In the genomic region with DNA sequence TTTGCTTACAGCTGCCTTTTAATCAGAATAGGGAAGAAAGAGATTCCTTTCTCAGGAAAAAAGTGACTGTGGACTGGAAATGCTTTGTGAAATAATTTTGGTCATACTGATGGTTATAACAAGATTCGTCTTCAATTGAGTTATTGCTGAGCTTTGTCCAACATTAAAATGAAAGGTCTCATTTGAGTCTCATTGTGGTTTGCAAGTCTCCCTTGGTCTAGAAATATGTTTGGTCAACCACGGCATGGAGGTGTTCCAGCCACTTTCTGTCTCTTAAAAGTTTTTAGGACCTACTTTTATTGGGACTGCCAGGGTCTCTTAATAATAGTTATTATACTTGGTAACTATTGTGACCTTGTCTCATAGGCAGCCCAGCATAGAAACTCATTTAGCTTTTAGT, we compare ENCODE assay signal across 2 cellular contexts.
TF ChIP-seq lines count a peak whose summit lies in the region.

No MANE protein-coding gene starts in this region.

TF ChIP-seq in GM23338, 12 proteins besides CTCF, POLR2A, EP300 and RAD21 (continues in another document):
- TF ChIP-seq, protein P1, sequence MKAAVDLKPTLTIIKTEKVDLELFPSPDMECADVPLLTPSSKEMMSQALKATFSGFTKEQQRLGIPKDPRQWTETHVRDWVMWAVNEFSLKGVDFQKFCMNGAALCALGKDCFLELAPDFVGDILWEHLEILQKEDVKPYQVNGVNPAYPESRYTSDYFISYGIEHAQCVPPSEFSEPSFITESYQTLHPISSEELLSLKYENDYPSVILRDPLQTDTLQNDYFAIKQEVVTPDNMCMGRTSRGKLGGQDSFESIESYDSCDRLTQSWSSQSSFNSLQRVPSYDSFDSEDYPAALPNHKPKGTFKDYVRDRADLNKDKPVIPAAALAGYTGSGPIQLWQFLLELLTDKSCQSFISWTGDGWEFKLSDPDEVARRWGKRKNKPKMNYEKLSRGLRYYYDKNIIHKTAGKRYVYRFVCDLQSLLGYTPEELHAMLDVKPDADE (IDR thresholded peaks at IDR 0.05) = no peak
- TF ChIP-seq, protein P2, sequence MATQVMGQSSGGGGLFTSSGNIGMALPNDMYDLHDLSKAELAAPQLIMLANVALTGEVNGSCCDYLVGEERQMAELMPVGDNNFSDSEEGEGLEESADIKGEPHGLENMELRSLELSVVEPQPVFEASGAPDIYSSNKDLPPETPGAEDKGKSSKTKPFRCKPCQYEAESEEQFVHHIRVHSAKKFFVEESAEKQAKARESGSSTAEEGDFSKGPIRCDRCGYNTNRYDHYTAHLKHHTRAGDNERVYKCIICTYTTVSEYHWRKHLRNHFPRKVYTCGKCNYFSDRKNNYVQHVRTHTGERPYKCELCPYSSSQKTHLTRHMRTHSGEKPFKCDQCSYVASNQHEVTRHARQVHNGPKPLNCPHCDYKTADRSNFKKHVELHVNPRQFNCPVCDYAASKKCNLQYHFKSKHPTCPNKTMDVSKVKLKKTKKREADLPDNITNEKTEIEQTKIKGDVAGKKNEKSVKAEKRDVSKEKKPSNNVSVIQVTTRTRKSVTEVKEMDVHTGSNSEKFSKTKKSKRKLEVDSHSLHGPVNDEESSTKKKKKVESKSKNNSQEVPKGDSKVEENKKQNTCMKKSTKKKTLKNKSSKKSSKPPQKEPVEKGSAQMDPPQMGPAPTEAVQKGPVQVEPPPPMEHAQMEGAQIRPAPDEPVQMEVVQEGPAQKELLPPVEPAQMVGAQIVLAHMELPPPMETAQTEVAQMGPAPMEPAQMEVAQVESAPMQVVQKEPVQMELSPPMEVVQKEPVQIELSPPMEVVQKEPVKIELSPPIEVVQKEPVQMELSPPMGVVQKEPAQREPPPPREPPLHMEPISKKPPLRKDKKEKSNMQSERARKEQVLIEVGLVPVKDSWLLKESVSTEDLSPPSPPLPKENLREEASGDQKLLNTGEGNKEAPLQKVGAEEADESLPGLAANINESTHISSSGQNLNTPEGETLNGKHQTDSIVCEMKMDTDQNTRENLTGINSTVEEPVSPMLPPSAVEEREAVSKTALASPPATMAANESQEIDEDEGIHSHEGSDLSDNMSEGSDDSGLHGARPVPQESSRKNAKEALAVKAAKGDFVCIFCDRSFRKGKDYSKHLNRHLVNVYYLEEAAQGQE (IDR thresholded peaks at IDR 0.05; ENCODE audit: unreplicated experiment) = no peak
- no peak for TF ChIP-seq CREB1 (CRISPR knock-in tag; IDR thresholded peaks at IDR 0.05; ENCODE audit: low read depth)
- no peak for TF ChIP-seq ZNF331 (CRISPR knock-in tag; IDR thresholded peaks at IDR 0.05; ENCODE audit: low read depth)
- no peak for TF ChIP-seq ZNF114 (CRISPR knock-in tag; IDR thresholded peaks at IDR 0.05)
- TF ChIP-seq ZNF462 (CRISPR knock-in tag; IDR thresholded peaks at IDR 0.05) = no peak
- TF ChIP-seq POLR2AphosphoS5 (IDR thresholded peaks at IDR 0.05; ENCODE audit: low read depth) = no peak
- no peak for TF ChIP-seq NANOG (IDR thresholded peaks at IDR 0.05; ENCODE audit: borderline replicate concordance)
- TF ChIP-seq EZH2 (IDR thresholded peaks at IDR 0.05; ENCODE audit: low read depth, unreplicated experiment) = no peak
- no peak for TF ChIP-seq EZH2phosphoT487 (IDR thresholded peaks at IDR 0.05; ENCODE audit: unreplicated experiment)

TF ChIP-seq in GM12878, 131 proteins besides CTCF, POLR2A, EP300 and RAD21:
- TF ChIP-seq SMC3 (IDR thresholded peaks at IDR 0.05; ENCODE audit: borderline replicate concordance, low read length) (no peak), CBFB (IDR thresholded peaks at IDR 0.05; ENCODE audit: low read depth) (0 out of 2 replicates have a peak, but pooled peaks have one; percentile 20), CBX3 (IDR thresholded peaks at IDR 0.05; ENCODE audit: borderline replicate concordance, low read depth) (no peak), MXI1 (IDR thresholded peaks at IDR 0.05; ENCODE audit: low read depth, low read length) (no peak), RUNX3 (IDR thresholded peaks at IDR 0.05; ENCODE audit: low read length) (peak; percentile 36; the same call in 1 of the 2 replicates), ETV6 (conservative IDR thresholded peaks at IDR 0.05 in 1 of 2, IDR thresholded peaks at IDR 0.05 in 1 of 2; ENCODE audit: borderline replicate concordance in 1 of 2, low read depth in 1 of 2) (no peak), SP1 (IDR thresholded peaks at IDR 0.05; ENCODE audit: low read depth, low read length) (no peak), PKNOX1 (IDR thresholded peaks at IDR 0.05) (no peak)
